In genomic region chr3:129715854-129716253, GRCh38 we compare ENCODE assay signal across 23 cellular contexts.
"Had no signal": no experiment of that assay in that cellular context is flagged by ENCODE, and none has a peak within 500 bp of the region (broad histone marks: within the 10 kb centered on the region; RNA-seq: fewer than 3 reads in every experiment).

No MANE protein-coding gene starts in this region.

- DNase-seq: KBM-7, MG63, NCI-H1092, NCI-H1105 treated with DMSO at 0.1 percent for 48 hours, NCI-H1417 treated with DMSO at 0.1 percent for 48 hours, NCI-H146, NCI-H1694 treated with DMSO at 0.1 percent for 48 hours, NCI-H2029, NCI-H2081 treated with DMSO at 0.1 percent for 48 hours, NCI-H2171, NCI-H226, NCI-H446, NCI-H510A, NCI-H524 treated with DMSO at 0.1 percent for 48 hours, NCI-H69, NCI-H774, PC-3, SHP77, SK-N-SH had no signal

- H3K9ac ChIP-seq: SK-N-SH had no signal

- H3K9me3 ChIP-seq: MG63, SK-N-SH had no signal

- H3K36me3 ChIP-seq: MG63 had no signal

- H3K27ac ChIP-seq: HL-60, RWPE1 had no signal

- FAIRE-seq: HTR-8/SVneo had no signal

- H3K4me2 ChIP-seq: SK-N-SH had no signal

- ATAC-seq: Panc1, PC-3 had no signal

- H3K4me3 ChIP-seq: MG63 had no signal

- H3K27me3 ChIP-seq: MG63 had no signal
